Comparison of ENCODE assay signal across 14 cellular contexts in genomic region chr12:132194056-132194455, GRCh38. TPM values are rescaled to one million over a fixed set of nuclear protein-coding genes. Genes with fewer than 3 reads are reported as not detected.
DNase-seq lines count a peak whose midpoint lies in the region; ATAC-seq and TF ChIP-seq lines count a peak whose summit lies in the region.
"Had no signal": no experiment of that assay in that cellular context is flagged by ENCODE, and none has a peak within 500 bp of the region (broad histone marks: within the 10 kb centered on the region; RNA-seq: fewer than 3 reads in every experiment).

No MANE protein-coding gene starts in this region.

- no peak for ATAC-seq in T-cell (replicated peaks in 1 of 4)
- ATAC-seq: naive thymus-derived CD4-positive, alpha-beta T cell had no signal

- POLR2A ChIA-PET in T-cell (lab: Charles Lee) = no interaction called here

- H3K9me3 Mint-ChIP-seq in T-cell = peaks cover 0 to 10% (median 8%) of the 10 kb centered on the region in 3 donors

- peaks cover 10% of the 10 kb centered on the region for H3K36me3 Mint-ChIP-seq in T-cell

- no peak overlapping the region for H3K4me3 ChIP-seq in H7 (ENCODE audit: insufficient read depth, low read depth, low read length)
- H3K4me3 ChIP-seq: HAP-1 had no signal

- no peak overlapping the region for H3K27ac Mint-ChIP-seq in T-cell
- H3K27ac Mint-ChIP-seq: dendritic cell treated with granulocyte-macrophage colony-stimulating factor and Interleukin-4, amounts not matched to agents 40 ng/mL and 50 ng/mL, for 4 days; stimulated activated naive CD8-positive, alpha-beta T cell treated with anti-CD3 and anti-CD28 coated beads, Interleukin-15, Interleukin-2, amounts not matched to agents 100 ng/mL and 50 ng/mL, for 24 hours had no signal

- CTCF ChIA-PET in T-cell (lab: Charles Lee) = interaction anchor here in 1 of 2 donors (1.0 kb wide), 1 partner anchor 19 kb away, joined by 3 read pairs; no protein-coding TSS in a partner anchor

- DNase-seq in COLO668 (lab: John Stamatoyannopoulos, UW; ENCODE audit: unreplicated experiment) (peak; percentile 4), H7 (peak; percentile 92), iris pigment epithelial cell (ENCODE audit: low read depth) (peak; percentile 9), foreskin melanocyte (no peak), T-cell (no peak), D341Med (ENCODE audit: low spot score) (no peak)
- no peak for DNase-seq in activated CD8-positive, alpha-beta memory T cell treated with anti-CD3 and anti-CD28 coated beads for 24 hours
- DNase-seq: activated effector memory CD4-positive, alpha-beta T cell treated with Interleukin-2 at 50 U/mL for 16 hours; naive thymus-derived CD4-positive, alpha-beta T cell; T1000 had no signal

- H3K4me1 Mint-ChIP-seq in T-cell = peaks cover 5 to 19% (median 15%) of the 10 kb centered on the region in 3 donors

- TF ChIP-seq CTCF in VCaP (conservative IDR thresholded peaks at IDR 0.05) = peak; percentile 17; the same call in 1 of the 2 replicates

- peaks cover 16% of the 10 kb centered on the region for H3K27me3 ChIP-seq in H7 (ENCODE audit: control insufficient read depth, insufficient read depth, low read length)

- H3K4me3 Mint-ChIP-seq in T-cell = no peak overlapping the region
- H3K4me3 Mint-ChIP-seq: dendritic cell treated with granulocyte-macrophage colony-stimulating factor and Interleukin-4, amounts not matched to agents 40 ng/mL and 50 ng/mL, for 4 days; stimulated activated naive CD8-positive, alpha-beta T cell treated with anti-CD3 and anti-CD28 coated beads, Interleukin-15, Interleukin-2, amounts not matched to agents 100 ng/mL and 50 ng/mL, for 24 hours had no signal

- H3K36me3 ChIP-seq in H7 (replicated peaks; ENCODE audit: control insufficient read depth, insufficient read depth, low read length) = no peaks in the 10 kb centered on the region
- H3K36me3 ChIP-seq: HAP-1 had no signal

- no peaks in the 10 kb centered on the region for H3K27me3 Mint-ChIP-seq in T-cell
- H3K27me3 Mint-ChIP-seq: stimulated activated naive CD8-positive, alpha-beta T cell treated with anti-CD3 and anti-CD28 coated beads, Interleukin-15, Interleukin-2, amounts not matched to agents 100 ng/mL and 50 ng/mL, for 24 hours had no signal

- H3K27ac ChIP-seq in VCaP = no peak overlapping the region

RNA-seq across cellular contexts. Expression of gene NOC4L, which starts 49.8 kb away (rescaled TPM):
- 26.0 and 29.1 TPM in 2 replicates for total RNA-seq in H7 (2014; rRNA removed; shearing (Covaris generic))
- total RNA-seq in T-cell = 10 to 100 TPM; 14.6 to 28.9 (median 26.4) TPM

RNA-seq across cellular contexts. Expression of gene DDX51, which starts 49.9 kb away (rescaled TPM):
- 16.1 and 22.6 TPM in 2 replicates for total RNA-seq in H7 (2014; rRNA removed; shearing (Covaris generic))
- total RNA-seq in T-cell = 10 to 100 TPM; 41.9 to 58.6 (median 49.0) TPM

Comparison
In these comparisons a context has a peak if more than half of its experiments do, and no peak if none do; other contexts are left out.
1. DNase-seq: peak in COLO668 (single experiment), H7 (single experiment) and iris pigment epithelial cell (single experiment); none in foreskin melanocyte (single experiment), T-cell (0 of 34), activated CD8-positive, alpha-beta memory T cell treated with anti-CD3 and anti-CD28 coated beads for 24 hours (single experiment) and D341Med (single experiment).